ENCODE assay signal across 27 cellular contexts in genomic region chr19:14161305-14161704, GRCh38. TPM values are rescaled to one million over a fixed set of nuclear protein-coding genes. Genes with fewer than 3 reads are reported as not detected.
DNase-seq lines count a peak whose midpoint lies in the region; ATAC-seq, FAIRE-seq and TF ChIP-seq lines count a peak whose summit lies in the region.
"Had no signal": no experiment of that assay in that cellular context is flagged by ENCODE, and none has a peak within 500 bp of the region (broad histone marks: within the 10 kb centered on the region; RNA-seq: fewer than 3 reads in every experiment).

No MANE protein-coding gene starts in this region.

- in situ Hi-C loops in HepG2 (cut with HindIII; ENCODE audit: extremely low pct_ligation_motif_present, low pct_unique_long_range_greater_than_20kb): no loop called here

- H3K27me3 ChIP-seq in HepG2 (ENCODE audit: control insufficient read depth in 1 of 2, insufficient read depth in 2 of 2, low read length in 2 of 2) (no peaks in the 10 kb centered on the region; a peak in 1 of 5 replicates), right lobe of liver (no peaks in the 10 kb centered on the region), neural progenitor cell (no peaks in the 10 kb centered on the region), mesenchymal stem cell (ENCODE audit: control insufficient read depth in 1 of 2, insufficient read depth in 1 of 2, low read length in 2 of 2) (no peaks in the 10 kb centered on the region)
- H3K27me3 ChIP-seq: BE2C; BLaER1 treated with 17β-estradiol and CSF1 and Interleukin-3, amounts not matched to agents 10 nM and 100 nM had no signal

- H3K79me1 ChIP-seq in mesenchymal stem cell (replicated peaks; ENCODE audit: low read length, poor library complexity, severe bottlenecking): no peaks in the 10 kb centered on the region

- H3F3A ChIP-seq in neural progenitor cell (ENCODE audit: low read depth): no peaks in the 10 kb centered on the region

- no peak overlapping the region for H3K18ac ChIP-seq in mesenchymal stem cell (ENCODE audit: low read depth in 1 of 2, low read length in 2 of 2)

- H3K4me1 Mint-ChIP-seq in glutamatergic neuron (ENCODE audit: low read depth, unreplicated experiment) (peaks cover 13% of the 10 kb centered on the region), neural progenitor cell (peaks cover 8% of the 10 kb centered on the region)
- H3K4me1 Mint-ChIP-seq in stimulated activated memory B cell treated with anti-CD40 and anti-IgM and Interleukin-4, amounts not matched to agents 10 μg/mL and 1 μg/mL and 100 μg/mL, for 72 hours: peaks cover 8% of the 10 kb centered on the region

- FAIRE-seq in HepG2 (lab: Jason Lieb, UNC): no peak
- FAIRE-seq: A549, D721Med, GM12878, GM19239 had no signal

- no peak overlapping the region for H2BK12ac ChIP-seq in mesenchymal stem cell (ENCODE audit: low read length in 2 of 2)

- H2BK5ac ChIP-seq in mesenchymal stem cell (ENCODE audit: low read depth, low read length, poor library complexity, severe bottlenecking): no peak overlapping the region

- H4K8ac ChIP-seq in mesenchymal stem cell (ENCODE audit: low read length): no peak overlapping the region

- H3K9ac ChIP-seq in HepG2 (ENCODE audit: insufficient read depth, low read depth, low read length) (no peak overlapping the region), neural progenitor cell (no peak overlapping the region), mesenchymal stem cell (ENCODE audit: low read length) (no peak overlapping the region)
- H3K9ac ChIP-seq: GM23248 had no signal

- H3K4me2 ChIP-seq in HepG2 (ENCODE audit: low read depth, low read length) (no peak overlapping the region), neural progenitor cell (no peak overlapping the region), mesenchymal stem cell (ENCODE audit: low read length, poor library complexity, severe bottlenecking) (no peak overlapping the region)
- H3K4me2 ChIP-seq: A549 had no signal

- H3K9me3 Mint-ChIP-seq in glutamatergic neuron (ENCODE audit: unreplicated experiment) (peaks cover 2% of the 10 kb centered on the region), neural progenitor cell (no peaks in the 10 kb centered on the region)
- no peaks in the 10 kb centered on the region for H3K9me3 Mint-ChIP-seq in stimulated activated memory B cell treated with anti-CD40 and anti-IgM and Interleukin-4, amounts not matched to agents 10 μg/mL and 1 μg/mL and 100 μg/mL, for 72 hours
- H3K9me3 Mint-ChIP-seq: CD4-positive, alpha-beta T cell; CD8-positive, alpha-beta memory T cell; H9; HFFc6 had no signal

- TF ChIP-seq POLR2A in HepG2 (IDR thresholded peaks at IDR 0.05; ENCODE audit: insufficient read depth in 1 of 2, low read depth in 2 of 2, low read length in 2 of 2) (no peak), right lobe of liver (IDR thresholded peaks at IDR 0.05) (no peak)

- H3K36me3 ChIP-seq in HepG2 (replicated peaks in 1 of 2; ENCODE audit: control insufficient read depth in 1 of 2, insufficient read depth in 2 of 2, low read length in 2 of 2) (no peaks in the 10 kb centered on the region), right lobe of liver (no peaks in the 10 kb centered on the region), neural progenitor cell (no peaks in the 10 kb centered on the region), mesenchymal stem cell (ENCODE audit: control insufficient read depth in 1 of 2, insufficient read depth in 2 of 2, low read depth in 1 of 2, low read length in 2 of 2) (peaks cover 26 to 87% of the 10 kb centered on the region in 2 experiments)

- no peak overlapping the region for H3K14ac ChIP-seq in mesenchymal stem cell (ENCODE audit: low read length in 2 of 2)

- H3K27ac ChIP-seq in HepG2 (ENCODE audit: extremely low read length, insufficient read depth, low read length): no peak overlapping the region
- H3K27ac ChIP-seq in right lobe of liver: no peak overlapping the region
- H3K27ac ChIP-seq in neural progenitor cell: no peak overlapping the region
- no peak overlapping the region for H3K27ac ChIP-seq in mesenchymal stem cell (ENCODE audit: low read length, poor library complexity, severe bottlenecking)
- H3K27ac ChIP-seq: A549; BLaER1 treated with 17β-estradiol and CSF1 and Interleukin-3, amounts not matched to agents 10 nM and 100 nM; GM23248 had no signal

- WGBS in HepG2 (ENCODE audit: low lambda C conversion rate): 66% methylated on average over 10 of the region's 19 CpGs
- no CpG with 5 or more reads among the region's 19 CpGs for WGBS in right lobe of liver (ENCODE audit: insufficient coverage, low coverage, low lambda C conversion rate, missing lambda C conversion rate)
- 99% methylated on average over 16 of the region's 19 CpGs for WGBS in mesenchymal stem cell

- no peak overlapping the region for H4K91ac ChIP-seq in mesenchymal stem cell (ENCODE audit: low read length)

- ATAC-seq in HepG2 (no peak), right lobe of liver (no peak), HG02852 (IDR thresholded peaks at IDR 0.05; ENCODE audit: unreplicated experiment) (no peak)
- no peak for ATAC-seq in stimulated activated memory B cell treated with anti-CD40 and anti-IgM and Interleukin-4, amounts not matched to agents 10 μg/mL and 1 μg/mL and 100 μg/mL, for 72 hours
- ATAC-seq: A549, GM12878, HCT116 had no signal

- H3K4me3 Mint-ChIP-seq in glutamatergic neuron (ENCODE audit: unreplicated experiment) (no peak overlapping the region), neural progenitor cell (peak overlapping the region; percentile 15)
- no peak overlapping the region for H3K4me3 Mint-ChIP-seq in stimulated activated memory B cell treated with anti-CD40 and anti-IgM and Interleukin-4, amounts not matched to agents 10 μg/mL and 1 μg/mL and 100 μg/mL, for 72 hours
- H3K4me3 Mint-ChIP-seq: CD14-positive monocyte; CD4-positive, alpha-beta T cell; CD8-positive, alpha-beta memory T cell; H9; HFFc6 had no signal

- H3K4me3 ChIP-seq in HepG2 (replicated peaks in 1 of 3; ENCODE audit: insufficient read depth in 1 of 3, low read depth in 2 of 3, low read length in 3 of 3): no peak overlapping the region
- H3K4me3 ChIP-seq in right lobe of liver: no peak overlapping the region
- H3K4me3 ChIP-seq in neural progenitor cell: no peak overlapping the region
- H3K4me3 ChIP-seq in mesenchymal stem cell (ENCODE audit: insufficient read depth in 1 of 2, low read depth in 1 of 2, low read length in 2 of 2): peak overlapping the region in 1 of 2 experiments; percentile 23
- H3K4me3 ChIP-seq: A549; BLaER1 treated with 17β-estradiol and CSF1 and Interleukin-3, amounts not matched to agents 10 nM and 100 nM; GM12878; GM23248 had no signal

- H3K27ac Mint-ChIP-seq in glutamatergic neuron (ENCODE audit: unreplicated experiment): peak overlapping the region; percentile 68
- no peak overlapping the region for H3K27ac Mint-ChIP-seq in neural progenitor cell
- no peak overlapping the region for H3K27ac Mint-ChIP-seq in stimulated activated memory B cell treated with anti-CD40 and anti-IgM and Interleukin-4, amounts not matched to agents 10 μg/mL and 1 μg/mL and 100 μg/mL, for 72 hours
- H3K27ac Mint-ChIP-seq: CD4-positive, alpha-beta T cell; HFFc6 had no signal

- TF ChIP-seq EP300 in HepG2 (IDR thresholded peaks at IDR 0.05; ENCODE audit: low read depth in 2 of 2, low read length in 2 of 2): no peak
- TF ChIP-seq EP300 in HepG2 (CRISPR knock-in tag; IDR thresholded peaks at IDR 0.05; ENCODE audit: borderline replicate concordance): no peak

- no peak overlapping the region for H2AK5ac ChIP-seq in mesenchymal stem cell (ENCODE audit: low read length, severe bottlenecking)

- H4K20me1 ChIP-seq in HepG2 (ENCODE audit: insufficient read depth, low read length) (no peaks in the 10 kb centered on the region), neural progenitor cell (ENCODE audit: low read depth) (peaks cover 27% of the 10 kb centered on the region)

- H3K4me1 ChIP-seq in HepG2 (ENCODE audit: insufficient read depth, low read length) (no peaks in the 10 kb centered on the region), right lobe of liver (no peaks in the 10 kb centered on the region), neural progenitor cell (peaks cover 24% of the 10 kb centered on the region), mesenchymal stem cell (ENCODE audit: control insufficient read depth, insufficient read depth, low read depth, low read length) (peaks cover 13% of the 10 kb centered on the region)
- H3K4me1 ChIP-seq: A549, BE2C had no signal

- peaks cover 4% of the 10 kb centered on the region for H3K36me3 Mint-ChIP-seq in glutamatergic neuron (ENCODE audit: unreplicated experiment)
- H3K36me3 Mint-ChIP-seq in neural progenitor cell: peaks cover 9% of the 10 kb centered on the region
- H3K36me3 Mint-ChIP-seq in stimulated activated memory B cell treated with anti-CD40 and anti-IgM and Interleukin-4, amounts not matched to agents 10 μg/mL and 1 μg/mL and 100 μg/mL, for 72 hours: no peaks in the 10 kb centered on the region

- CTCF ChIA-PET in HepG2 (lab: Yijun Ruan, JAX; ENCODE audit: low intra/inter-chr PET ratio, low total read pairs): no interaction called here

- H3K27me3 Mint-ChIP-seq in glutamatergic neuron (ENCODE audit: unreplicated experiment) (peaks cover 9% of the 10 kb centered on the region), neural progenitor cell (ENCODE audit: insufficient read depth, low read depth) (peaks cover 6% of the 10 kb centered on the region)
- H3K27me3 Mint-ChIP-seq in stimulated activated memory B cell treated with anti-CD40 and anti-IgM and Interleukin-4, amounts not matched to agents 10 μg/mL and 1 μg/mL and 100 μg/mL, for 72 hours: peaks cover 52% of the 10 kb centered on the region
- H3K27me3 Mint-ChIP-seq: CD4-positive, alpha-beta T cell; CD8-positive, alpha-beta memory T cell had no signal

- no TSS peak for BruUV-seq in HepG2 (replicated peaks; lab: Mats Ljungman, UMichigan)

- H2AFZ ChIP-seq in HepG2 (ENCODE audit: low read length) (no peak overlapping the region), neural progenitor cell (replicated peaks) (no peak overlapping the region), mesenchymal stem cell (ENCODE audit: low read depth, low read length) (no peak overlapping the region)
- H2AFZ ChIP-seq: GM23248 had no signal

- TF ChIP-seq CTCF in HepG2 (CRISPR knock-in tag; IDR thresholded peaks at IDR 0.05): no peak
- no peak for TF ChIP-seq CTCF in right lobe of liver (IDR thresholded peaks at IDR 0.05)
- TF ChIP-seq CTCF in glutamatergic neuron (IDR thresholded peaks at IDR 0.05; ENCODE audit: partially characterized antibody, unreplicated experiment): no peak
- TF ChIP-seq CTCF in neural progenitor cell (IDR thresholded peaks at IDR 0.05): no peak

- no peak overlapping the region for H2BK15ac ChIP-seq in mesenchymal stem cell (ENCODE audit: low read depth, poor library complexity, severe bottlenecking)

- TF ChIP-seq RAD21 in HepG2 (CRISPR knock-in tag; IDR thresholded peaks at IDR 0.05): no peak

- POLR2A ChIA-PET in HepG2 (lab: Yijun Ruan, JAX): no interaction called here

- H3K79me2 ChIP-seq in HepG2 (ENCODE audit: insufficient read depth, low read length) (no peaks in the 10 kb centered on the region), neural progenitor cell (ENCODE audit: low read depth) (no peaks in the 10 kb centered on the region)

- H3K4ac ChIP-seq in mesenchymal stem cell (ENCODE audit: low read depth in 1 of 2, low read length in 2 of 2): no peak overlapping the region

- intact Hi-C loops in HepG2 (cut with micrococcal nuclease; ENCODE audit: unreplicated experiment): no loop called here
- intact Hi-C loops in right lobe of liver (cut with DNase I): no loop called here

- H2BK120ac ChIP-seq in mesenchymal stem cell (ENCODE audit: low read depth, low read length): no peak overlapping the region

- no peak for DNase-seq in HepG2 (ENCODE audit: low spot score)
- no peak for DNase-seq in right lobe of liver
- no peak for DNase-seq in glutamatergic neuron
- no peak for DNase-seq in neural progenitor cell (ENCODE audit: low spot score)
- DNase-seq in mesenchymal stem cell: no peak
- DNase-seq: 8988T; ACHN; AML-193; BE2C; CD4-positive, alpha-beta T cell; CD8-positive, alpha-beta memory T cell; DMS 273 treated with DMSO at 0.1 percent for 48 hours; DMS79; EL; GDM1; GM23248; H9; HFFc6 had no signal

- H3K23ac ChIP-seq in mesenchymal stem cell (ENCODE audit: low read length in 2 of 2): no peak overlapping the region

- no peaks in the 10 kb centered on the region for H3K9me3 ChIP-seq in HepG2 (ENCODE audit: low read length)
- H3K9me3 ChIP-seq in right lobe of liver: no peaks in the 10 kb centered on the region
- H3K9me3 ChIP-seq in neural progenitor cell (ENCODE audit: low read depth): no peaks in the 10 kb centered on the region
- no peaks in the 10 kb centered on the region for H3K9me3 ChIP-seq in mesenchymal stem cell (ENCODE audit: control insufficient read depth, low read length)
- H3K9me3 ChIP-seq: A549; BE2C; BLaER1 treated with 17β-estradiol and CSF1 and Interleukin-3, amounts not matched to agents 10 nM and 100 nM had no signal

RNA-seq across cellular contexts. Expression of gene ASF1B, which starts 24.9 kb away (rescaled TPM):
- total RNA-seq in HepG2 (2016; rRNA removed; fragmentation: Illumina TruSeq; extraction: Trizol) (21.9 and 24.8 TPM in 2 replicates), right lobe of liver (1 to 10 TPM in 2 of 6 experiments, under 1 TPM in 4; 0.24 to 5.3 (median 0.61) TPM), glutamatergic neuron (ENCODE audit: unreplicated experiment) (2.3 TPM), neural progenitor cell (ENCODE audit: low replicate concordance) (16.4 and 38.8 TPM in 2 replicates)
- 5.9 and 6.4 TPM in 2 replicates for total RNA-seq in HepG2 (2016; cell fraction: cytosol; rRNA removed; fragmentation: Illumina TruSeq; extraction: Trizol; ENCODE audit: low read depth)
- total RNA-seq in HepG2 (2016; cell fraction: insoluble cytoplasmic fraction; rRNA removed; fragmentation: Illumina TruSeq; extraction: Trizol): 20.5 and 24.8 TPM in 2 replicates
- 12.0 and 14.5 TPM in 2 replicates for total RNA-seq in HepG2 (2016; cell fraction: membrane; rRNA removed; fragmentation: Illumina TruSeq; extraction: Trizol)
- 10.3 and 10.5 TPM in 2 replicates for total RNA-seq in HepG2 (2016; cell fraction: nucleus; rRNA removed; fragmentation: Illumina TruSeq; extraction: Trizol)
- 14.8 and 18.2 TPM in 2 replicates for polyA plus RNA-seq in HepG2 (2011; rRNA removed)
- polyA plus RNA-seq in HepG2 (2011; cell fraction: cytosol; rRNA removed): 13.8 and 19.3 TPM in 2 replicates
- 4.3 and 6.8 TPM in 2 replicates for polyA plus RNA-seq in HepG2 (2011; cell fraction: nucleus; rRNA removed)
- polyA plus RNA-seq in HepG2 (2012): 6.4 and 10.7 TPM in 2 replicates
- 4.1 TPM in 2 replicates for polyA plus RNA-seq in HepG2 (2016; cell fraction: cytosol; fragmentation: Illumina TruSeq; extraction: Trizol; ENCODE audit: low read depth)
- 26.0 and 31.2 TPM in 2 replicates for polyA plus RNA-seq in HepG2 (2016; cell fraction: insoluble cytoplasmic fraction; fragmentation: Illumina TruSeq; extraction: Trizol; ENCODE audit: low read depth)
- polyA plus RNA-seq in HepG2 (2016; cell fraction: membrane; fragmentation: Illumina TruSeq; extraction: Trizol; ENCODE audit: low read depth): 9.5 and 9.9 TPM in 2 replicates
- polyA plus RNA-seq in HepG2 (2016; cell fraction: nucleus; fragmentation: Illumina TruSeq; extraction: Trizol; ENCODE audit: insufficient read depth, low read depth): 24.7 and 25.7 TPM in 2 replicates
- polyA minus RNA-seq in HepG2 (2011; rRNA and poly(A)+ RNA removed; ENCODE audit: low replicate concordance): 16.4 and 182 TPM in 2 replicates
- 8.5 and 13.4 TPM in 2 replicates for polyA minus RNA-seq in HepG2 (2011; cell fraction: cytosol; rRNA and poly(A)+ RNA removed)
- 3.2 and 3.4 TPM in 2 replicates for polyA minus RNA-seq in HepG2 (2011; cell fraction: nucleus; rRNA and poly(A)+ RNA removed)
- polyA plus RNA-seq in mesenchymal stem cell (2013, experiment 1 of 2): 3.5 TPM
- 3.5 TPM for polyA plus RNA-seq in mesenchymal stem cell (2013, experiment 2 of 2)

RNA-seq across cellular contexts. Expression of gene PRKACA, which starts 43.7 kb away (rescaled TPM):
- 11.0 and 14.0 TPM in 2 replicates for total RNA-seq in HepG2 (2016; rRNA removed; fragmentation: Illumina TruSeq; extraction: Trizol)
- 20.4 and 21.6 TPM in 2 replicates for total RNA-seq in HepG2 (2016; cell fraction: cytosol; rRNA removed; fragmentation: Illumina TruSeq; extraction: Trizol; ENCODE audit: low read depth)
- 10.4 and 13.7 TPM in 2 replicates for total RNA-seq in HepG2 (2016; cell fraction: insoluble cytoplasmic fraction; rRNA removed; fragmentation: Illumina TruSeq; extraction: Trizol)
- 56.9 and 57.5 TPM in 2 replicates for total RNA-seq in HepG2 (2016; cell fraction: membrane; rRNA removed; fragmentation: Illumina TruSeq; extraction: Trizol)
- total RNA-seq in HepG2 (2016; cell fraction: nucleus; rRNA removed; fragmentation: Illumina TruSeq; extraction: Trizol): 13.6 and 18.3 TPM in 2 replicates
- 18.2 and 22.9 TPM in 2 replicates for polyA plus RNA-seq in HepG2 (2011; rRNA removed)
- 19.3 and 19.7 TPM in 2 replicates for polyA plus RNA-seq in HepG2 (2011; cell fraction: cytosol; rRNA removed)
- polyA plus RNA-seq in HepG2 (2011; cell fraction: nucleus; rRNA removed): 23.6 and 27.0 TPM in 2 replicates
- 29.4 and 35.6 TPM in 2 replicates for polyA plus RNA-seq in HepG2 (2012)
- 60.1 and 74.1 TPM in 2 replicates for polyA plus RNA-seq in HepG2 (2016; cell fraction: cytosol; fragmentation: Illumina TruSeq; extraction: Trizol; ENCODE audit: low read depth)
- 43.2 and 60.0 TPM in 2 replicates for polyA plus RNA-seq in HepG2 (2016; cell fraction: insoluble cytoplasmic fraction; fragmentation: Illumina TruSeq; extraction: Trizol; ENCODE audit: low read depth)
- 115 and 118 TPM in 2 replicates for polyA plus RNA-seq in HepG2 (2016; cell fraction: membrane; fragmentation: Illumina TruSeq; extraction: Trizol; ENCODE audit: low read depth)
- 46.7 and 48.9 TPM in 2 replicates for polyA plus RNA-seq in HepG2 (2016; cell fraction: nucleus; fragmentation: Illumina TruSeq; extraction: Trizol; ENCODE audit: insufficient read depth, low read depth)
- 29.2 and 31.4 TPM in 2 replicates for polyA minus RNA-seq in HepG2 (2011; rRNA and poly(A)+ RNA removed; ENCODE audit: low replicate concordance)
- polyA minus RNA-seq in HepG2 (2011; cell fraction: cytosol; rRNA and poly(A)+ RNA removed): 9.8 and 16.4 TPM in 2 replicates
- 9.5 and 17.2 TPM in 2 replicates for polyA minus RNA-seq in HepG2 (2011; cell fraction: nucleus; rRNA and poly(A)+ RNA removed)
- total RNA-seq in right lobe of liver: 10 to 100 TPM; 54.8 to 87.5 (median 63.1) TPM
- total RNA-seq in glutamatergic neuron (ENCODE audit: unreplicated experiment): 82.9 TPM
- 22.2 and 31.8 TPM in 2 replicates for total RNA-seq in neural progenitor cell (ENCODE audit: low replicate concordance)
- 96.5 TPM for polyA plus RNA-seq in mesenchymal stem cell (2013, experiment 1 of 2)
- polyA plus RNA-seq in mesenchymal stem cell (2013, experiment 2 of 2): 94.5 TPM

RNA-seq across cellular contexts. Expression of gene ADGRL1, which starts 44.7 kb away (rescaled TPM):
- 0.41 and 0.49 TPM in 2 replicates for total RNA-seq in HepG2 (2016; rRNA removed; fragmentation: Illumina TruSeq; extraction: Trizol)
- total RNA-seq in HepG2 (2016; cell fraction: cytosol; rRNA removed; fragmentation: Illumina TruSeq; extraction: Trizol; ENCODE audit: low read depth): 0.26 and 0.61 TPM in 2 replicates
- 0.37 and 0.69 TPM in 2 replicates for total RNA-seq in HepG2 (2016; cell fraction: insoluble cytoplasmic fraction; rRNA removed; fragmentation: Illumina TruSeq; extraction: Trizol)
- total RNA-seq in HepG2 (2016; cell fraction: membrane; rRNA removed; fragmentation: Illumina TruSeq; extraction: Trizol): 0.59 and 1.0 TPM in 2 replicates
- total RNA-seq in HepG2 (2016; cell fraction: nucleus; rRNA removed; fragmentation: Illumina TruSeq; extraction: Trizol): 0.50 and 0.56 TPM in 2 replicates
- 1.7 and 1.9 TPM in 2 replicates for polyA plus RNA-seq in HepG2 (2011; rRNA removed)
- polyA plus RNA-seq in HepG2 (2011; cell fraction: cytosol; rRNA removed): 0.95 and 1.3 TPM in 2 replicates
- polyA plus RNA-seq in HepG2 (2011; cell fraction: nucleus; rRNA removed): 7.9 and 10.6 TPM in 2 replicates
- polyA plus RNA-seq in HepG2 (2012): 1.6 and 3.4 TPM in 2 replicates
- 0.20 and 0.24 TPM in 2 replicates for polyA plus RNA-seq in HepG2 (2016; cell fraction: cytosol; fragmentation: Illumina TruSeq; extraction: Trizol; ENCODE audit: low read depth)
- 1.5 TPM in 2 replicates for polyA plus RNA-seq in HepG2 (2016; cell fraction: insoluble cytoplasmic fraction; fragmentation: Illumina TruSeq; extraction: Trizol; ENCODE audit: low read depth)
- 0.41 and 0.47 TPM in 2 replicates for polyA plus RNA-seq in HepG2 (2016; cell fraction: membrane; fragmentation: Illumina TruSeq; extraction: Trizol; ENCODE audit: low read depth)
- 1.1 and 1.2 TPM in 2 replicates for polyA plus RNA-seq in HepG2 (2016; cell fraction: nucleus; fragmentation: Illumina TruSeq; extraction: Trizol; ENCODE audit: insufficient read depth, low read depth)
- polyA minus RNA-seq in HepG2 (2011; rRNA and poly(A)+ RNA removed; ENCODE audit: low replicate concordance): 6.1 and 14.3 TPM in 2 replicates
- 0.62 and 0.99 TPM in 2 replicates for polyA minus RNA-seq in HepG2 (2011; cell fraction: cytosol; rRNA and poly(A)+ RNA removed)
- polyA minus RNA-seq in HepG2 (2011; cell fraction: nucleus; rRNA and poly(A)+ RNA removed): 2.0 and 2.2 TPM in 2 replicates
- 1 to 10 TPM in 3 of 6 experiments, under 1 TPM in 3; 0.46 to 4.6 (median 1.3) TPM for total RNA-seq in right lobe of liver
- total RNA-seq in glutamatergic neuron (ENCODE audit: unreplicated experiment): 68.1 TPM
- 13.3 and 59.0 TPM in 2 replicates for total RNA-seq in neural progenitor cell (ENCODE audit: low replicate concordance)
- polyA plus RNA-seq in mesenchymal stem cell (2013, experiment 1 of 2): 8.3 TPM
- polyA plus RNA-seq in mesenchymal stem cell (2013, experiment 2 of 2): 9.0 TPM
- polyA plus RNA-seq: CD14-positive monocyte had no signal
